In the genomic region with DNA sequence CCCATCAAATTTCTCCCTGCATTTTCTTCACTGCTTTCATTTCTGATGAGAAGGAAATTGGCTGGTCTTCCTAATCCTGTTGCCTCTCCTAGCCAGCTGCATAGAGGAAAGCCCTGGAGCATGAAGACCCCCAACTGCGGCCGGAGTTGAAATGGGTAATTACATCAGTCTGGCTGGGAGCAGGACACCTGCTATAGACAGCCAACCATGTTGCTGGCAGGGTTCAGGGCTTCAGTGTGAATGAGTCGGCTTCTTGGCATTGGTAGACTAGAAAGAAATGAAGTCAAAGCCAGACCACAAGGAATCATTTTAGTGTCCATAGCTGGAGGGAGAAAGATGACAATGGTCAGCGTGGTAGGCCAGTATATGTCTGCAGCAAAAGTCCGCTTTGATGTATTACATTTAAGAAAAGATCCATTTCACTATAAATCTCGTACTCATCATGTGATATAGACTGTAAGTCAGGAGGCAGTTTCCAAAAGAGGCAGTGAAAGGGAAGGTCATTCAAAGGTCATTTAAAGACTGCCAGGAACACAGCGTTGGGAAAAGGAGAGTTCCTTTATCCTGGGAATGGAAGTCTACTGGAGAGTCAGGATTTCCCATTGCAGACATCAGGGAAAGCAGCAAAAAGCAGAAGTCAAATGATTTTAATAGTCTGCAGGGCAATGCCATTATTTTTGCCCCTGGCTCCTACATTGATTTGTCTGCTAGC, we compare ENCODE assay signal across 14 cellular contexts.
A peak's percentile ranks its signal among the peaks of the same experiment; 100 is the strongest.
DNase-seq lines count a peak whose midpoint lies in the region; ATAC-seq and TF ChIP-seq lines count a peak whose summit lies in the region.
"Had no signal": no experiment of that assay in that cellular context is flagged by ENCODE, and none has a peak within 500 bp of the region (broad histone marks: within the 10 kb centered on the region; RNA-seq: fewer than 3 reads in every experiment).

No MANE protein-coding gene starts in this region.

- H3K27ac ChIP-seq in SK-N-SH (ENCODE audit: low read depth in 2 of 2, low read length in 1 of 2) (peak overlapping the region; percentile 6 to 41; a peak in 1 of 4 replicates), right cardiac atrium (ENCODE audit: low read length) (no peak overlapping the region)
- H3K27ac ChIP-seq: C4-2B, VCaP had no signal

- TF ChIP-seq CTCF in SK-N-SH (IDR thresholded peaks at IDR 0.05): no peak

- H2AFZ ChIP-seq in SK-N-SH (ENCODE audit: low read depth): no peak overlapping the region

- DNase-seq in COLO829 (ENCODE audit: low spot score): peak; percentile 14
- DNase-seq in M059J (ENCODE audit: low read depth): peak; percentile 53
- no peak for DNase-seq in SK-N-SH
- DNase-seq in right cardiac atrium: peak in 1 of 3 donors; percentile 49
- no peak for DNase-seq in NCI-H524 treated with DMSO at 0.1 percent for 48 hours (lab: John Stamatoyannopoulos, UW)
- DNase-seq in 8988T: no peak
- DNase-seq: activated CD8-positive, alpha-beta memory T cell treated with anti-CD3 and anti-CD28 coated beads, Interleukin-2, amount 50 U/mL, for 4 hours; hippocampal formation; NCI-H1436 treated with DMSO at 0.1 percent for 48 hours; stimulated activated CD4-positive, alpha-beta T cell treated with anti-CD3 and anti-CD28 coated beads, Interleukin-4, amount 100 ng/mL, for 1 hour had no signal

- no peaks in the 10 kb centered on the region for H3K79me2 ChIP-seq in SK-N-SH (ENCODE audit: insufficient read depth)

- no peak overlapping the region for H3K4me2 ChIP-seq in SK-N-SH

- CTCF ChIA-PET in SK-N-SH (lab: Yijun Ruan, JAX): no interaction called here

- H3K9me3 ChIP-seq in SK-N-SH (no peaks in the 10 kb centered on the region), right cardiac atrium (ENCODE audit: control insufficient read depth, low read length) (no peaks in the 10 kb centered on the region)

- ATAC-seq in right cardiac atrium (peak; percentile 36 to 45), GM21619 (IDR thresholded peaks at IDR 0.05; ENCODE audit: unreplicated experiment) (no peak), GM21786 (IDR thresholded peaks at IDR 0.05; ENCODE audit: unreplicated experiment) (no peak)

- H4K20me1 ChIP-seq in SK-N-SH (ENCODE audit: insufficient read depth): no peaks in the 10 kb centered on the region

- peak in 1 of 2 experiments; percentile 56; a peak in 1 of 4 replicates for TF ChIP-seq EP300 in SK-N-SH (IDR thresholded peaks at IDR 0.05; ENCODE audit: borderline replicate concordance in 1 of 2, low read depth in 1 of 2, low read length in 1 of 2)

- H3K4me1 ChIP-seq in SK-N-SH (ENCODE audit: control insufficient read depth in 1 of 2, insufficient read depth in 2 of 2, low read depth in 1 of 2, low read length in 1 of 2) (peaks cover 7 to 28% of the 10 kb centered on the region in 2 experiments; a peak in 2 of 4 replicates), right cardiac atrium (ENCODE audit: control insufficient read depth, insufficient read depth, low read length) (peaks cover 4% of the 10 kb centered on the region)

- no peaks in the 10 kb centered on the region for H3K27me3 ChIP-seq in SK-N-SH (ENCODE audit: insufficient read depth)
- no peaks in the 10 kb centered on the region for H3K27me3 ChIP-seq in right cardiac atrium (ENCODE audit: control insufficient read depth, insufficient read depth)

- H3K9me2 ChIP-seq in SK-N-SH: no peaks in the 10 kb centered on the region

- POLR2A ChIA-PET in SK-N-SH (lab: Yijun Ruan, JAX): no interaction called here

- H3F3A ChIP-seq in SK-N-SH (replicated peaks; ENCODE audit: insufficient read depth): peaks cover 7% of the 10 kb centered on the region

- WGBS in SK-N-SH (ENCODE audit: low lambda C conversion rate): 62% methylated on average over 6 of the region's 7 CpGs
- WGBS in right cardiac atrium: 58% methylated on average over 7 of the region's 7 CpGs

- no peak overlapping the region for H3K9ac ChIP-seq in SK-N-SH

- TF ChIP-seq RAD21 in SK-N-SH (IDR thresholded peaks at IDR 0.05; ENCODE audit: low read length): no peak

- intact Hi-C loops in right cardiac atrium (cut with DNase I): no loop called here

- H3K4me3 ChIP-seq in SK-N-SH (ENCODE audit: low read depth in 2 of 2, low read length in 1 of 2) (no peak overlapping the region), right cardiac atrium (ENCODE audit: low read length) (no peak overlapping the region)

- no peaks in the 10 kb centered on the region for H3K36me3 ChIP-seq in SK-N-SH (replicated peaks in 1 of 2; ENCODE audit: control insufficient read depth in 1 of 2, insufficient read depth in 2 of 2, low read length in 1 of 2)

TF ChIP-seq in SK-N-SH, 30 proteins besides CTCF, POLR2A, EP300 and RAD21 (continues in another document):
- no peak for TF ChIP-seq ELF1 (IDR thresholded peaks at IDR 0.05)
- TF ChIP-seq FOSL2 (IDR thresholded peaks at IDR 0.05; ENCODE audit: borderline replicate concordance, low read depth): peak; percentile 44; the same call in 1 of the 2 replicates
- 0 out of 2 replicates have a peak, but pooled peaks have one; percentile 38 for TF ChIP-seq RXRA (IDR thresholded peaks at IDR 0.05; ENCODE audit: borderline replicate concordance, low read depth)
- peak; percentile 60; the same call in 1 of the 2 replicates for TF ChIP-seq NFIC (IDR thresholded peaks at IDR 0.05; ENCODE audit: borderline replicate concordance)
- peak; percentile 81 for TF ChIP-seq TCF12 (IDR thresholded peaks at IDR 0.05)
- no peak for TF ChIP-seq POLR2AphosphoS5 (IDR thresholded peaks at IDR 0.05; ENCODE audit: low read depth, low read length)
- 0 out of 2 replicates have a peak, but pooled peaks have one; percentile 13 for TF ChIP-seq YY1 (IDR thresholded peaks at IDR 0.05; ENCODE audit: low read depth)
- no peak for TF ChIP-seq CHD2 (IDR thresholded peaks at IDR 0.05; ENCODE audit: low read length, partially characterized antibody)
- TF ChIP-seq EZH2phosphoT487 (IDR thresholded peaks at IDR 0.05; ENCODE audit: borderline replicate concordance, low read depth): no peak
- TF ChIP-seq GABPA (IDR thresholded peaks at IDR 0.05; ENCODE audit: low read depth): no peak
- TF ChIP-seq JUND (IDR thresholded peaks at IDR 0.05): peak; percentile 51; the same call in 1 of the 2 replicates
- TF ChIP-seq FOXM1 (IDR thresholded peaks at IDR 0.05; ENCODE audit: low read depth): no peak
- TF ChIP-seq, protein P1, sequence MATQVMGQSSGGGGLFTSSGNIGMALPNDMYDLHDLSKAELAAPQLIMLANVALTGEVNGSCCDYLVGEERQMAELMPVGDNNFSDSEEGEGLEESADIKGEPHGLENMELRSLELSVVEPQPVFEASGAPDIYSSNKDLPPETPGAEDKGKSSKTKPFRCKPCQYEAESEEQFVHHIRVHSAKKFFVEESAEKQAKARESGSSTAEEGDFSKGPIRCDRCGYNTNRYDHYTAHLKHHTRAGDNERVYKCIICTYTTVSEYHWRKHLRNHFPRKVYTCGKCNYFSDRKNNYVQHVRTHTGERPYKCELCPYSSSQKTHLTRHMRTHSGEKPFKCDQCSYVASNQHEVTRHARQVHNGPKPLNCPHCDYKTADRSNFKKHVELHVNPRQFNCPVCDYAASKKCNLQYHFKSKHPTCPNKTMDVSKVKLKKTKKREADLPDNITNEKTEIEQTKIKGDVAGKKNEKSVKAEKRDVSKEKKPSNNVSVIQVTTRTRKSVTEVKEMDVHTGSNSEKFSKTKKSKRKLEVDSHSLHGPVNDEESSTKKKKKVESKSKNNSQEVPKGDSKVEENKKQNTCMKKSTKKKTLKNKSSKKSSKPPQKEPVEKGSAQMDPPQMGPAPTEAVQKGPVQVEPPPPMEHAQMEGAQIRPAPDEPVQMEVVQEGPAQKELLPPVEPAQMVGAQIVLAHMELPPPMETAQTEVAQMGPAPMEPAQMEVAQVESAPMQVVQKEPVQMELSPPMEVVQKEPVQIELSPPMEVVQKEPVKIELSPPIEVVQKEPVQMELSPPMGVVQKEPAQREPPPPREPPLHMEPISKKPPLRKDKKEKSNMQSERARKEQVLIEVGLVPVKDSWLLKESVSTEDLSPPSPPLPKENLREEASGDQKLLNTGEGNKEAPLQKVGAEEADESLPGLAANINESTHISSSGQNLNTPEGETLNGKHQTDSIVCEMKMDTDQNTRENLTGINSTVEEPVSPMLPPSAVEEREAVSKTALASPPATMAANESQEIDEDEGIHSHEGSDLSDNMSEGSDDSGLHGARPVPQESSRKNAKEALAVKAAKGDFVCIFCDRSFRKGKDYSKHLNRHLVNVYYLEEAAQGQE (IDR thresholded peaks at IDR 0.05; ENCODE audit: low read depth, low read length): no peak
- TF ChIP-seq FOXJ3 (CRISPR knock-in tag; IDR thresholded peaks at IDR 0.05): no peak
- TF ChIP-seq, protein P2, sequence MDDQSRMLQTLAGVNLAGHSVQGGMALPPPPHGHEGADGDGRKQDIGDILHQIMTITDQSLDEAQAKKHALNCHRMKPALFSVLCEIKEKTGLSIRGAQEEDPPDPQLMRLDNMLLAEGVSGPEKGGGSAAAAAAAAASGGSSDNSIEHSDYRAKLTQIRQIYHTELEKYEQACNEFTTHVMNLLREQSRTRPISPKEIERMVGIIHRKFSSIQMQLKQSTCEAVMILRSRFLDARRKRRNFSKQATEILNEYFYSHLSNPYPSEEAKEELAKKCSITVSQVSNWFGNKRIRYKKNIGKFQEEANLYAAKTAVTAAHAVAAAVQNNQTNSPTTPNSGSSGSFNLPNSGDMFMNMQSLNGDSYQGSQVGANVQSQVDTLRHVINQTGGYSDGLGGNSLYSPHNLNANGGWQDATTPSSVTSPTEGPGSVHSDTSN (IDR thresholded peaks at IDR 0.05): peak; percentile 40
- TF ChIP-seq MXI1 (IDR thresholded peaks at IDR 0.05; ENCODE audit: low read depth, low read length): no peak
- TF ChIP-seq, protein P3, sequence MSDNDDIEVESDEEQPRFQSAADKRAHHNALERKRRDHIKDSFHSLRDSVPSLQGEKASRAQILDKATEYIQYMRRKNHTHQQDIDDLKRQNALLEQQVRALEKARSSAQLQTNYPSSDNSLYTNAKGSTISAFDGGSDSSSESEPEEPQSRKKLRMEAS (IDR thresholded peaks at IDR 0.05; ENCODE audit: low read depth): no peak
- TF ChIP-seq, protein P4, sequence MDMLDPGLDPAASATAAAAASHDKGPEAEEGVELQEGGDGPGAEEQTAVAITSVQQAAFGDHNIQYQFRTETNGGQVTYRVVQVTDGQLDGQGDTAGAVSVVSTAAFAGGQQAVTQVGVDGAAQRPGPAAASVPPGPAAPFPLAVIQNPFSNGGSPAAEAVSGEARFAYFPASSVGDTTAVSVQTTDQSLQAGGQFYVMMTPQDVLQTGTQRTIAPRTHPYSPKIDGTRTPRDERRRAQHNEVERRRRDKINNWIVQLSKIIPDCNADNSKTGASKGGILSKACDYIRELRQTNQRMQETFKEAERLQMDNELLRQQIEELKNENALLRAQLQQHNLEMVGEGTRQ (IDR thresholded peaks at IDR 0.05; ENCODE audit: borderline replicate concordance, low read depth, low read length): no peak

Comparison
In these comparisons a context has a peak if more than half of its experiments do, and no peak if none do; other contexts are left out.
1. DNase-seq: peak in COLO829 (single experiment) and M059J (single experiment); none in SK-N-SH (single experiment), NCI-H524 treated with DMSO at 0.1 percent for 48 hours (single experiment) and 8988T (single experiment).
2. ATAC-seq: peak in right cardiac atrium (2 of 2); none in GM21619 (single experiment) and GM21786 (single experiment).